In the genomic region with DNA sequence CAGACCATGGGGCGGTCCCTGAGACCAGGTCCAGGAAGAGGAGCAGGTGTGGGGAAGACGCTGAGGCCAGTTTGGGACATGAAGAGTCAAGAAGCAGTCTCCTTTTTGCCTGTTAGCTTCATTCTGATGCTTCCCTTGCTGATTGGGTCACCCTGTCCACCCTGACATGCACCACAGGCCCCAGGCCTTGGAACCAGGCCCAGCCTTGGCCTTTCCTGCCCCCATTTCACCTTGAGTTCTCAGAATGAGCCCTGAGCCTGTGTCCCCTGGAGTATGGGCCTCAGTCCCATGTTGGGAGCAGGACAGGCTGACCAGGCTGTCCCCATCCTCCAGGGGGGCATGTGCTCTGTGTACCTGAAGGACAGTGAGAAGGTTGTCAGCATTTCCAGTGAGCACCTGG, we compare ENCODE assay signal across 1 cellular context.
TF ChIP-seq lines count a peak whose summit lies in the region.

No MANE protein-coding gene starts in this region.

TF ChIP-seq in H1, 55 proteins besides CTCF, POLR2A, EP300 and RAD21:
- no peak for TF ChIP-seq YY1 (IDR thresholded peaks at IDR 0.05; ENCODE audit: low read depth, low read length)
- TF ChIP-seq POU5F1 (IDR thresholded peaks at IDR 0.05; ENCODE audit: low read depth, low read length): no peak
- TF ChIP-seq KDM5A (IDR thresholded peaks at IDR 0.05; ENCODE audit: low read length): no peak
- no peak for TF ChIP-seq SIRT6 (IDR thresholded peaks at IDR 0.05; ENCODE audit: low read length)
- no peak for TF ChIP-seq MAFK (IDR thresholded peaks at IDR 0.05; ENCODE audit: low read depth, low read length)
- TF ChIP-seq, protein P1, sequence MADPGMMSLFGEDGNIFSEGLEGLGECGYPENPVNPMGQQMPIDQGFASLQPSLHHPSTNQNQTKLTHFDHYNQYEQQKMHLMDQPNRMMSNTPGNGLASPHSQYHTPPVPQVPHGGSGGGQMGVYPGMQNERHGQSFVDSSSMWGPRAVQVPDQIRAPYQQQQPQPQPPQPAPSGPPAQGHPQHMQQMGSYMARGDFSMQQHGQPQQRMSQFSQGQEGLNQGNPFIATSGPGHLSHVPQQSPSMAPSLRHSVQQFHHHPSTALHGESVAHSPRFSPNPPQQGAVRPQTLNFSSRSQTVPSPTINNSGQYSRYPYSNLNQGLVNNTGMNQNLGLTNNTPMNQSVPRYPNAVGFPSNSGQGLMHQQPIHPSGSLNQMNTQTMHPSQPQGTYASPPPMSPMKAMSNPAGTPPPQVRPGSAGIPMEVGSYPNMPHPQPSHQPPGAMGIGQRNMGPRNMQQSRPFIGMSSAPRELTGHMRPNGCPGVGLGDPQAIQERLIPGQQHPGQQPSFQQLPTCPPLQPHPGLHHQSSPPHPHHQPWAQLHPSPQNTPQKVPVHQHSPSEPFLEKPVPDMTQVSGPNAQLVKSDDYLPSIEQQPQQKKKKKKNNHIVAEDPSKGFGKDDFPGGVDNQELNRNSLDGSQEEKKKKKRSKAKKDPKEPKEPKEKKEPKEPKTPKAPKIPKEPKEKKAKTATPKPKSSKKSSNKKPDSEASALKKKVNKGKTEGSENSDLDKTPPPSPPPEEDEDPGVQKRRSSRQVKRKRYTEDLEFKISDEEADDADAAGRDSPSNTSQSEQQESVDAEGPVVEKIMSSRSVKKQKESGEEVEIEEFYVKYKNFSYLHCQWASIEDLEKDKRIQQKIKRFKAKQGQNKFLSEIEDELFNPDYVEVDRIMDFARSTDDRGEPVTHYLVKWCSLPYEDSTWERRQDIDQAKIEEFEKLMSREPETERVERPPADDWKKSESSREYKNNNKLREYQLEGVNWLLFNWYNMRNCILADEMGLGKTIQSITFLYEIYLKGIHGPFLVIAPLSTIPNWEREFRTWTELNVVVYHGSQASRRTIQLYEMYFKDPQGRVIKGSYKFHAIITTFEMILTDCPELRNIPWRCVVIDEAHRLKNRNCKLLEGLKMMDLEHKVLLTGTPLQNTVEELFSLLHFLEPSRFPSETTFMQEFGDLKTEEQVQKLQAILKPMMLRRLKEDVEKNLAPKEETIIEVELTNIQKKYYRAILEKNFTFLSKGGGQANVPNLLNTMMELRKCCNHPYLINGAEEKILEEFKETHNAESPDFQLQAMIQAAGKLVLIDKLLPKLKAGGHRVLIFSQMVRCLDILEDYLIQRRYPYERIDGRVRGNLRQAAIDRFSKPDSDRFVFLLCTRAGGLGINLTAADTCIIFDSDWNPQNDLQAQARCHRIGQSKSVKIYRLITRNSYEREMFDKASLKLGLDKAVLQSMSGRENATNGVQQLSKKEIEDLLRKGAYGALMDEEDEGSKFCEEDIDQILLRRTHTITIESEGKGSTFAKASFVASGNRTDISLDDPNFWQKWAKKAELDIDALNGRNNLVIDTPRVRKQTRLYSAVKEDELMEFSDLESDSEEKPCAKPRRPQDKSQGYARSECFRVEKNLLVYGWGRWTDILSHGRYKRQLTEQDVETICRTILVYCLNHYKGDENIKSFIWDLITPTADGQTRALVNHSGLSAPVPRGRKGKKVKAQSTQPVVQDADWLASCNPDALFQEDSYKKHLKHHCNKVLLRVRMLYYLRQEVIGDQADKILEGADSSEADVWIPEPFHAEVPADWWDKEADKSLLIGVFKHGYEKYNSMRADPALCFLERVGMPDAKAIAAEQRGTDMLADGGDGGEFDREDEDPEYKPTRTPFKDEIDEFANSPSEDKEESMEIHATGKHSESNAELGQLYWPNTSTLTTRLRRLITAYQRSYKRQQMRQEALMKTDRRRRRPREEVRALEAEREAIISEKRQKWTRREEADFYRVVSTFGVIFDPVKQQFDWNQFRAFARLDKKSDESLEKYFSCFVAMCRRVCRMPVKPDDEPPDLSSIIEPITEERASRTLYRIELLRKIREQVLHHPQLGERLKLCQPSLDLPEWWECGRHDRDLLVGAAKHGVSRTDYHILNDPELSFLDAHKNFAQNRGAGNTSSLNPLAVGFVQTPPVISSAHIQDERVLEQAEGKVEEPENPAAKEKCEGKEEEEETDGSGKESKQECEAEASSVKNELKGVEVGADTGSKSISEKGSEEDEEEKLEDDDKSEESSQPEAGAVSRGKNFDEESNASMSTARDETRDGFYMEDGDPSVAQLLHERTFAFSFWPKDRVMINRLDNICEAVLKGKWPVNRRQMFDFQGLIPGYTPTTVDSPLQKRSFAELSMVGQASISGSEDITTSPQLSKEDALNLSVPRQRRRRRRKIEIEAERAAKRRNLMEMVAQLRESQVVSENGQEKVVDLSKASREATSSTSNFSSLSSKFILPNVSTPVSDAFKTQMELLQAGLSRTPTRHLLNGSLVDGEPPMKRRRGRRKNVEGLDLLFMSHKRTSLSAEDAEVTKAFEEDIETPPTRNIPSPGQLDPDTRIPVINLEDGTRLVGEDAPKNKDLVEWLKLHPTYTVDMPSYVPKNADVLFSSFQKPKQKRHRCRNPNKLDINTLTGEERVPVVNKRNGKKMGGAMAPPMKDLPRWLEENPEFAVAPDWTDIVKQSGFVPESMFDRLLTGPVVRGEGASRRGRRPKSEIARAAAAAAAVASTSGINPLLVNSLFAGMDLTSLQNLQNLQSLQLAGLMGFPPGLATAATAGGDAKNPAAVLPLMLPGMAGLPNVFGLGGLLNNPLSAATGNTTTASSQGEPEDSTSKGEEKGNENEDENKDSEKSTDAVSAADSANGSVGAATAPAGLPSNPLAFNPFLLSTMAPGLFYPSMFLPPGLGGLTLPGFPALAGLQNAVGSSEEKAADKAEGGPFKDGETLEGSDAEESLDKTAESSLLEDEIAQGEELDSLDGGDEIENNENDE (IDR thresholded peaks at IDR 0.05; ENCODE audit: insufficient replicate concordance, low read length): no peak
- no peak for TF ChIP-seq GTF2F1 (IDR thresholded peaks at IDR 0.05; ENCODE audit: borderline replicate concordance, low read depth, low read length)
- TF ChIP-seq HDAC6 (IDR thresholded peaks at IDR 0.05; ENCODE audit: low read depth, low read length): no peak
- no peak for TF ChIP-seq BCL11A (IDR thresholded peaks at IDR 0.05; ENCODE audit: low read depth in 2 of 2, low read length in 2 of 2)
